Comparison of ENCODE assay signal across 12 cellular contexts in the genomic region with DNA sequence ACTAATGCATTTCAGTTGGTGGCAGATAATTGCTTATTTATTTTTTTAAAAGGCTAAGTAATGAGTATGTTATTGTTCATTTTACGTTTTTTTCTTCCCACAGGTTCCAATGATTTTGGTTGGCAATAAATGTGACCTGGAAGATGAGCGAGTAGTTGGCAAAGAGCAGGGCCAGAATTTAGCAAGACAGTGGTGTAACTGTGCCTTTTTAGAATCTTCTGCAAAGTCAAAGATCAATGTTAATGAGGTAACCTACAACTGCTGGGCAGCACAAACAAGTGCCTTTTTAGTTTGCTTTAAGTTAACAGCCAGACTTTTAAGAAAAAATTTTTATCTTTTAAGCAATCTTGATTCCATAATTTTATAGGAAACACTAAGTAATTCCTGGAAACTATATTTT.
"Had no signal": no experiment of that assay in that cellular context is flagged by ENCODE, and none has a peak within 500 bp of the region (broad histone marks: within the 10 kb centered on the region; RNA-seq: fewer than 3 reads in every experiment).

No MANE protein-coding gene starts in this region.

- H3K27me3 ChIP-seq: colonic mucosa, esophagus muscularis mucosa, right atrium auricular region, SJSA1, thyroid gland had no signal

- H3K27me3 Mint-ChIP-seq: activated B cell treated with CpG ODN at 0.5 μM for 24 hours, progenitor cell of endocrine pancreas had no signal

- DNase-seq: activated B cell treated with CpG ODN at 0.5 μM for 24 hours; activated naive CD4-positive, alpha-beta T cell treated with anti-CD3 and anti-CD28 coated beads for 36 hours; caudate nucleus; colonic mucosa; hypothalamus; nephron progenitor cell; thyroid gland had no signal

- H3K9me3 ChIP-seq: colonic mucosa, esophagus muscularis mucosa, right atrium auricular region, SJSA1, thyroid gland had no signal

- H3K4me3 Mint-ChIP-seq: activated B cell treated with CpG ODN at 0.5 μM for 24 hours; activated naive CD4-positive, alpha-beta T cell treated with anti-CD3 and anti-CD28 coated beads for 36 hours; nephron progenitor cell; T-helper 2 cell treated with Interferon-gamma antibody and Interleukin-4, amounts not matched to agents 5 μg/mL and 100 μg/mL, for 36 hours had no signal

- H3K27ac Mint-ChIP-seq: activated B cell treated with CpG ODN at 0.5 μM for 24 hours; activated naive CD4-positive, alpha-beta T cell treated with anti-CD3 and anti-CD28 coated beads for 36 hours; nephron progenitor cell; progenitor cell of endocrine pancreas; T-helper 2 cell treated with Interferon-gamma antibody and Interleukin-4, amounts not matched to agents 5 μg/mL and 100 μg/mL, for 36 hours had no signal

- H3K27ac ChIP-seq: colonic mucosa, right atrium auricular region, SJSA1, thyroid gland had no signal

- H3K4me1 Mint-ChIP-seq: nephron progenitor cell had no signal

- H3K4me1 ChIP-seq: colonic mucosa, right atrium auricular region, thyroid gland had no signal

- H3K9me3 Mint-ChIP-seq: activated B cell treated with CpG ODN at 0.5 μM for 24 hours; activated naive CD4-positive, alpha-beta T cell treated with anti-CD3 and anti-CD28 coated beads for 36 hours; nephron progenitor cell; T-helper 2 cell treated with Interferon-gamma antibody and Interleukin-4, amounts not matched to agents 5 μg/mL and 100 μg/mL, for 36 hours had no signal

- H3K4me3 ChIP-seq: colonic mucosa, esophagus muscularis mucosa, right atrium auricular region, SJSA1, thyroid gland had no signal
